In the genomic region with DNA sequence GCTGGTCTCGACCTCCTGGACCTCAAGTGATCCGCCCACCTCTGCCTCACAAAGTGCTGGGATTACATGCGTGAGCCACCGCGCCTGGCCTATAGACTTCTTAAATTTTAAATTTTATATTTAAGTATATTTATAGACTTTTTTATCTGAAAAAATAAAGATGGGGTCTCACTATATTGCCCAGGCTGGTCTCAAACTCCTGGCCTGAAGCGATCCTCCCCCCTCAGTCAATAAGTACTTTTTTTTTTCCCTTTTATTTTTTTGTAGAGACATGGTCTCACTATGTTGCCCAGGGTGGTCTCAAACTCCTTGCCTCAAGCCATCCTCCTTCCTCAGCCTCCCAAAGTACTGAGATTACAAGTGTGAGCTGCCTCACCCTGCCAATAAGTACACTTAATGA, we compare ENCODE assay signal across 11 cellular contexts. TPM values are rescaled to one million over a fixed set of nuclear protein-coding genes. Genes with fewer than 3 reads are reported as not detected.
DNase-seq lines count a peak whose midpoint lies in the region; ATAC-seq and TF ChIP-seq lines count a peak whose summit lies in the region.
"Had no signal": no experiment of that assay in that cellular context is flagged by ENCODE, and none has a peak within 500 bp of the region (broad histone marks: within the 10 kb centered on the region; RNA-seq: fewer than 3 reads in every experiment).

No MANE protein-coding gene starts in this region.

- ATAC-seq in lung (ENCODE audit: insufficient read depth, low FRiP score): no peak
- ATAC-seq in upper lobe of left lung (ENCODE audit: low FRiP score in 2 of 2): no peak
- ATAC-seq in HG03457 (IDR thresholded peaks at IDR 0.05; ENCODE audit: unreplicated experiment): no peak
- ATAC-seq in HG03378 (IDR thresholded peaks at IDR 0.05; ENCODE audit: unreplicated experiment): no peak

- H3K36me3 ChIP-seq in lung (ENCODE audit: control insufficient read depth in 2 of 2, insufficient read depth in 2 of 2, low read length in 2 of 2) (peaks cover 5 to 11% of the 10 kb centered on the region in 2 donors), upper lobe of left lung (peaks cover 9 to 21% (median 11%) of the 10 kb centered on the region in 4 donors)

- WGBS in lung, 2 donors: 90 to 93% methylated on average over 6 of the region's 6 CpGs
- WGBS in upper lobe of left lung, 2 donors: 87 to 90% methylated on average over 6 of the region's 6 CpGs

- peak overlapping the region; percentile 98 for H3K4me3 Mint-ChIP-seq in activated naive CD4-positive, alpha-beta T cell treated with anti-CD3 and anti-CD28 coated beads, Interleukin-2, amount 50 U/mL, for 24 hours

- H3K27me3 ChIP-seq in lung (ENCODE audit: control insufficient read depth, insufficient read depth) (no peaks in the 10 kb centered on the region), upper lobe of left lung (no peaks in the 10 kb centered on the region)
- H3K27me3 ChIP-seq: SJSA1 had no signal

- H3K27ac ChIP-seq in lung (ENCODE audit: low read depth in 1 of 2, low read length in 1 of 2): peak overlapping the region in 1 of 2 donors; percentile 56
- H3K27ac ChIP-seq in upper lobe of left lung: peak overlapping the region in 3 of 4 donors; percentile 97 to 100 (median 99)

- no peak for TF ChIP-seq POLR2A in upper lobe of left lung (IDR thresholded peaks at IDR 0.05)

- H3K9me3 Mint-ChIP-seq in activated naive CD4-positive, alpha-beta T cell treated with anti-CD3 and anti-CD28 coated beads, Interleukin-2, amount 50 U/mL, for 24 hours: no peaks in the 10 kb centered on the region

- in situ Hi-C loops in astrocyte of the spinal cord (cut with HindIII; ENCODE audit: low sequenced_read_pairs): no loop called here

- peaks cover 28% of the 10 kb centered on the region for H3K4me1 Mint-ChIP-seq in activated naive CD4-positive, alpha-beta T cell treated with anti-CD3 and anti-CD28 coated beads, Interleukin-2, amount 50 U/mL, for 24 hours

- TF ChIP-seq CTCF in astrocyte of the spinal cord (IDR thresholded peaks at IDR 0.05; ENCODE audit: low read depth, low read length) (no peak), lung (IDR thresholded peaks at IDR 0.05; ENCODE audit: control extremely low read depth, extremely low read depth) (no peak), upper lobe of left lung (IDR thresholded peaks at IDR 0.05) (no peak)

- peak overlapping the region; percentile 71 for H3K4me3 ChIP-seq in astrocyte of the spinal cord (ENCODE audit: low read depth, low read length)
- H3K4me3 ChIP-seq in lung: peak overlapping the region; percentile 30
- H3K4me3 ChIP-seq in upper lobe of left lung: peak overlapping the region; percentile 55 to 88 (median 76)

- TF ChIP-seq EP300 in upper lobe of left lung (IDR thresholded peaks at IDR 0.05): no peak

- H3K27ac Mint-ChIP-seq in activated naive CD4-positive, alpha-beta T cell treated with anti-CD3 and anti-CD28 coated beads, Interleukin-2, amount 50 U/mL, for 24 hours: peak overlapping the region; percentile 82

- DNase-seq in activated naive CD4-positive, alpha-beta T cell treated with anti-CD3 and anti-CD28 coated beads, Interleukin-2, amount 50 U/mL, for 16 hours: no peak
- DNase-seq in astrocyte of the spinal cord (ENCODE audit: low read depth, low spot score): no peak
- DNase-seq in lung (ENCODE audit: low spot score): no peak
- DNase-seq in upper lobe of left lung: no peak
- DNase-seq in occipital lobe (lab: John Stamatoyannopoulos, UW): no peak
- DNase-seq: hippocampal formation, NCI-H1092 had no signal

- peaks cover 6% of the 10 kb centered on the region for H3K36me3 Mint-ChIP-seq in activated naive CD4-positive, alpha-beta T cell treated with anti-CD3 and anti-CD28 coated beads, Interleukin-2, amount 50 U/mL, for 24 hours

- H3K4me1 ChIP-seq in lung (ENCODE audit: control insufficient read depth in 2 of 2, insufficient read depth in 2 of 2, low read length in 2 of 2) (peaks cover 2 to 8% of the 10 kb centered on the region in 2 donors), upper lobe of left lung (peaks cover 51 to 60% (median 54%) of the 10 kb centered on the region in 4 donors)

- no peaks in the 10 kb centered on the region for H3K27me3 Mint-ChIP-seq in activated naive CD4-positive, alpha-beta T cell treated with anti-CD3 and anti-CD28 coated beads, Interleukin-2, amount 50 U/mL, for 24 hours

- H3K9me3 ChIP-seq in lung (ENCODE audit: control insufficient read depth in 2 of 2, insufficient read depth in 1 of 2, low read length in 1 of 2): no peaks in the 10 kb centered on the region
- no peaks in the 10 kb centered on the region for H3K9me3 ChIP-seq in upper lobe of left lung
- H3K9me3 ChIP-seq: SJSA1 had no signal

RNA-seq across cellular contexts. Expression of gene SERTAD1, which starts 1.9 kb away (rescaled TPM):
- total RNA-seq in lung (10 to 100 TPM; 10.8 to 25.1 TPM), upper lobe of left lung (10 to 100 TPM in 4 of 6 donors, 1 to 10 TPM in 2; 2.1 to 37.5 (median 18.4) TPM), occipital lobe (2.8 TPM)
- 10 to 100 TPM; 23.3 to 37.9 TPM for polyA plus RNA-seq in lung

RNA-seq across cellular contexts. Expression of gene PRX, which starts 10.8 kb away (rescaled TPM):
- total RNA-seq in lung: 10 to 100 TPM; 25.6 to 43.8 TPM
- polyA plus RNA-seq in lung: 10 to 100 TPM; 16.9 to 30.1 TPM
- 100 to 1,000 TPM in 1 of 6 donors, 10 to 100 TPM in 5; 30.1 to 146 (median 51.5) TPM for total RNA-seq in upper lobe of left lung
- 2.5 TPM for total RNA-seq in occipital lobe

RNA-seq across cellular contexts. Expression of gene SERTAD3, which starts 20.2 kb away (rescaled TPM):
- 10 to 100 TPM; 33.0 to 37.5 TPM for total RNA-seq in lung
- 10 to 100 TPM; 28.9 to 34.6 TPM for polyA plus RNA-seq in lung
- 10 to 100 TPM in 5 of 6 donors, 1 to 10 TPM in 1; 8.9 to 44.5 (median 21.9) TPM for total RNA-seq in upper lobe of left lung
- 9.8 TPM for total RNA-seq in occipital lobe

RNA-seq across cellular contexts. Expression of gene HIPK4, which starts 34.0 kb away (rescaled TPM):
- under 1 TPM in 1 of 2 donors, not detected in 1; 0.43 TPM for total RNA-seq in lung
- polyA plus RNA-seq in lung: under 1 TPM; 0.10 to 0.22 TPM
- total RNA-seq in upper lobe of left lung: 1 to 10 TPM in 1 of 6 donors, under 1 TPM in 4, not detected in 1; 0.17 to 1.0 (median 0.46) TPM
- 0.16 TPM for total RNA-seq in occipital lobe

RNA-seq across cellular contexts. Expression of gene BLVRB, which starts 41.6 kb away (rescaled TPM):
- total RNA-seq in lung (100 to 1,000 TPM; 135 to 190 TPM), upper lobe of left lung (100 to 1,000 TPM in 5 of 6 donors, 10 to 100 TPM in 1; 77.5 to 379 (median 223) TPM), occipital lobe (16.5 TPM)
- polyA plus RNA-seq in lung: 100 to 1,000 TPM; 331 to 413 TPM
